ENCODE assay signal across 8 cellular contexts in the genomic region with DNA sequence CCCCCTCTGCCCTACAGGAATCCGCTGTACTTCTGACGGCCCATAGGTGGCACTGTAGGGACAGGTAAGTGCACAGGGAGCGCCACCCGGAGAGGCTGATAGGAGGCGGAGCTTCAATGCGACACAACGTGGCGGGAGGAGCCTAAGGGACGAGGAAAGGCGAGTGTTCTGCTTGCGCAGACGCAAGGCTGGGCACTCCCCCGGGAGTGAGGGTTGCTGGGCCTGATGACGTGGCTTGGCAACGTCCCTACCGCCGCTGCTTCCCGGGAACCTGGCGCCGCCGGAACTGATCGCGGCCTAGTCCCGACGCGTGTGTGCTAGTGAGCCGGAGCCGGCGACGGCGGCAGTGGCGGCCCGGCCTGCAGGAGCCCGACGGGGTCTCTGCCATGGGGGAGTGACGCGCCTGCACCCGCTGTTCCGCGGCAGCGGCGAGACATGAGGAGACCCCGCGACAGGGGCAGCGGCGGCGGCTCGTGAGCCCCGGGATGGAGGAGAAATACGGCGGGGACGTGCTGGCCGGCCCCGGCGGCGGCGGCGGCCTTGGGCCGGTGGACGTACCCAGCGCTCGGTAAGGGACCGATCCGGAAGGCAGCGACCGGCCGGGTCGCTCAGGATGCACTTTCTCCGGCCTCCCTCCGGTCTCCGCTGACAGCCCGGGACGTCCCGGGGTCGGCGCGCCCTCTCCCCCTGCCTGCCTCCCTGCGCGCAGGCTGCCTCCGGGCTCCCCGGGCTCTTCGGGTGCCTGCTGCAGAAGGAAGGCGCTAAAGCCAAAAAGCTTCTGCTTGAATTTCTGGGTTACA. TPM values are rescaled to one million over a fixed set of nuclear protein-coding genes. Genes with fewer than 3 reads are reported as not detected.
DNase-seq lines count a peak whose midpoint lies in the region; ATAC-seq and TF ChIP-seq lines count a peak whose summit lies in the region.

Gene SLC30A5 (plus strand): TSS at position 244 of the 800 bp plus-strand sequence. CDS start 242 bp downstream, at position 486.

- ATAC-seq in GM19351 (IDR thresholded peaks at IDR 0.05; ENCODE audit: unreplicated experiment) (peak; percentile 99), HG03558 (IDR thresholded peaks at IDR 0.05; ENCODE audit: extremely low read depth, unreplicated experiment) (peak; percentile 98)

- peak within 1 kb of the TSS; percentile 86 to 87 for H3K4me3 Mint-ChIP-seq in CD14-positive monocyte

- no peaks in the 10 kb centered on the region for H3K9me3 ChIP-seq in liver (ENCODE audit: control insufficient read depth in 4 of 4, low read length in 3 of 4)

- peak; percentile 100 for DNase-seq in CD14-positive monocyte (ENCODE audit: low spot score)
- peak; percentile 99 for DNase-seq in NCI-H748 treated with DMSO at 0.1 percent for 48 hours (lab: John Stamatoyannopoulos, UW)
- DNase-seq in activated CD4-positive, alpha-beta T cell treated with anti-CD3 and anti-CD28 coated beads, Interleukin-2, amount 50 U/mL, for 4 hours: peak; percentile 98
- peak; percentile 100 for DNase-seq in dermis blood vessel endothelial cell
- DNase-seq in stimulated activated CD4-positive, alpha-beta T cell treated with anti-CD3 and anti-CD28 coated beads, Interleukin-4, amount 100 ng/mL, for 4 hours: peak; percentile 91 to 100

- peak within 1 kb of the TSS; percentile 90 for H3K9ac ChIP-seq in liver (ENCODE audit: low read depth in 1 of 2, low read length in 2 of 2)

- H3K4me1 Mint-ChIP-seq in CD14-positive monocyte: peaks cover 9% of the 10 kb centered on the region

- no peaks in the 10 kb centered on the region for H3K27me3 ChIP-seq in liver (ENCODE audit: control insufficient read depth in 4 of 4, insufficient read depth in 4 of 4, low read length in 3 of 4)

- H3K27me3 Mint-ChIP-seq in CD14-positive monocyte (ENCODE audit: low read depth in 3 of 3): peaks cover 0 to 2% (median 2%) of the 10 kb centered on the region in 3 donors

- peak within 1 kb of the TSS; percentile 92 to 97 (median 95) for H3K27ac Mint-ChIP-seq in CD14-positive monocyte

- H3K27ac ChIP-seq in liver (ENCODE audit: low read depth in 1 of 2, low read length in 2 of 2): peak within 1 kb of the TSS; percentile 91 to 95

- H3K4me3 ChIP-seq in liver (ENCODE audit: low read depth in 1 of 3, low read length in 3 of 3): peak within 1 kb of the TSS; percentile 75 to 90 (median 88)

- intact Hi-C loops in CD14-positive monocyte (cut with micrococcal nuclease): loop anchor here (5.0 to 10.0 kb wide), 3 partner anchors 138 to 273 kb away; partner anchors contain the start of genes AK6 (in 2 of the 2), RAD17 (in 2 of the 2), TAF9 (in 2 of the 2) and CCDC125 (in 1 of the 2)

- under 1% methylated on average over 83 of the region's 83 CpGs for WGBS in liver

- TF ChIP-seq CTCF in CD14-positive monocyte (IDR thresholded peaks at IDR 0.05) (peak; percentile 82), liver (IDR thresholded peaks at IDR 0.05; ENCODE audit: low read depth, low read length, missing input control) (peak; percentile 98)

- peaks cover 13 to 26% of the 10 kb centered on the region in 2 donors for H3K36me3 Mint-ChIP-seq in CD14-positive monocyte

- peaks cover 0 to 1% (median 0%) of the 10 kb centered on the region in 4 donors for H3K36me3 ChIP-seq in liver (ENCODE audit: control insufficient read depth in 4 of 4, insufficient read depth in 3 of 4, low read depth in 1 of 4, low read length in 3 of 4)

- peak; percentile 94 to 96 for TF ChIP-seq RAD21 in liver (IDR thresholded peaks at IDR 0.05)

- peaks cover 3 to 14% (median 11%) of the 10 kb centered on the region in 4 donors for H3K4me1 ChIP-seq in liver (ENCODE audit: control insufficient read depth in 4 of 4, insufficient read depth in 4 of 4, low read length in 3 of 4)

- no peaks in the 10 kb centered on the region for H3K9me3 Mint-ChIP-seq in CD14-positive monocyte

TF ChIP-seq in liver, 16 proteins besides CTCF, POLR2A, EP300 and RAD21:
- TF ChIP-seq FOXA1 (IDR thresholded peaks at IDR 0.05): no peak
- peak; percentile 48 to 49 for TF ChIP-seq RXRA (IDR thresholded peaks at IDR 0.05)
- TF ChIP-seq TAF1 (conservative IDR thresholded peaks at IDR 0.05): no peak
- TF ChIP-seq, protein P1, sequence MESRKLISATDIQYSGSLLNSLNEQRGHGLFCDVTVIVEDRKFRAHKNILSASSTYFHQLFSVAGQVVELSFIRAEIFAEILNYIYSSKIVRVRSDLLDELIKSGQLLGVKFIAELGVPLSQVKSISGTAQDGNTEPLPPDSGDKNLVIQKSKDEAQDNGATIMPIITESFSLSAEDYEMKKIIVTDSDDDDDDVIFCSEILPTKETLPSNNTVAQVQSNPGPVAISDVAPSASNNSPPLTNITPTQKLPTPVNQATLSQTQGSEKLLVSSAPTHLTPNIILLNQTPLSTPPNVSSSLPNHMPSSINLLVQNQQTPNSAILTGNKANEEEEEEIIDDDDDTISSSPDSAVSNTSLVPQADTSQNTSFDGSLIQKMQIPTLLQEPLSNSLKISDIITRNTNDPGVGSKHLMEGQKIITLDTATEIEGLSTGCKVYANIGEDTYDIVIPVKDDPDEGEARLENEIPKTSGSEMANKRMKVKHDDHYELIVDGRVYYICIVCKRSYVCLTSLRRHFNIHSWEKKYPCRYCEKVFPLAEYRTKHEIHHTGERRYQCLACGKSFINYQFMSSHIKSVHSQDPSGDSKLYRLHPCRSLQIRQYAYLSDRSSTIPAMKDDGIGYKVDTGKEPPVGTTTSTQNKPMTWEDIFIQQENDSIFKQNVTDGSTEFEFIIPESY (IDR thresholded peaks at IDR 0.05): peak; percentile 57
- peak; percentile 78 for TF ChIP-seq YY1 (IDR thresholded peaks at IDR 0.05)
- TF ChIP-seq SP1 (IDR thresholded peaks at IDR 0.05): peak; percentile 71
- TF ChIP-seq JUND (IDR thresholded peaks at IDR 0.05): peak in 1 of 2 donors; percentile 48
- no peak for TF ChIP-seq HNF4A (conservative IDR thresholded peaks at IDR 0.05)
- peak in 1 of 2 donors; percentile 79 for TF ChIP-seq GABPA (IDR thresholded peaks at IDR 0.05 in 1 of 2, conservative IDR thresholded peaks at IDR 0.05 in 1 of 2)
- TF ChIP-seq MAX (IDR thresholded peaks at IDR 0.05): peak; percentile 76
- TF ChIP-seq FOXA2 (IDR thresholded peaks at IDR 0.05): peak; percentile 19
- no peak for TF ChIP-seq HNF4G (IDR thresholded peaks at IDR 0.05)
- TF ChIP-seq NR2F2 (IDR thresholded peaks at IDR 0.05): no peak
- TF ChIP-seq EGR1 (IDR thresholded peaks at IDR 0.05; ENCODE audit: low read depth in 2 of 2): no peak
- peak; percentile 51 for TF ChIP-seq REST (IDR thresholded peaks at IDR 0.05)
- TF ChIP-seq ATF3 (IDR thresholded peaks at IDR 0.05): no peak

RNA-seq across cellular contexts. Expression of gene SLC30A5, which starts in this region (rescaled TPM):
- polyA plus RNA-seq in CD14-positive monocyte (10 to 100 TPM; 27.0 to 28.2 TPM), liver (10 to 100 TPM; 15.5 to 23.5 TPM)
- total RNA-seq in dermis blood vessel endothelial cell (41.9 and 49.9 TPM in 2 replicates), liver (10 to 100 TPM; 28.9 to 37.8 TPM)

Comparison
In these comparisons a context has a peak if more than half of its experiments do, and no peak if none do; other contexts are left out.
1. Peak in every context shown above with its lines: DNase-seq, ATAC-seq, H3K4me3 ChIP-seq and H3K27ac ChIP-seq.